ENCODE assay signal across 10 cellular contexts in genomic region chr11:63560506-63561179, GRCh38. TPM values are rescaled to one million over a fixed set of nuclear protein-coding genes. Genes with fewer than 3 reads are reported as not detected.
A peak's percentile ranks its signal among the peaks of the same experiment; 100 is the strongest.
DNase-seq lines count a peak whose midpoint lies in the region; ATAC-seq and TF ChIP-seq lines count a peak whose summit lies in the region.
"Had no signal": no experiment of that assay in that cellular context is flagged by ENCODE, and none has a peak within 500 bp of the region (broad histone marks: within the 10 kb centered on the region; RNA-seq: fewer than 3 reads in every experiment).

No MANE protein-coding gene starts in this region.

- no peaks in the 10 kb centered on the region for H4K20me1 ChIP-seq in Karpas-422 (ENCODE audit: insufficient read depth, low read depth, low read length)

- CTCF ChIA-PET in GM10248 (lab: Yijun Ruan, JAX) = interaction anchor here (1.2 to 1.7 kb wide), 2 partner anchors 13 to 27 kb away, joined by 3 to 4 read pairs; no protein-coding TSS in a partner anchor

- POLR2A ChIA-PET in GM10248 (lab: Yijun Ruan, JAX) = no interaction called here

- H3K9me3 Mint-ChIP-seq in natural killer cell = no peaks in the 10 kb centered on the region
- no peaks in the 10 kb centered on the region for H3K9me3 Mint-ChIP-seq in natural killer cell treated with Interleukin-12 subunit alpha and Interleukin-12 subunit beta and Interleukin-15 and Interleukin-18, amount 100 ng/mL, for 72 hours
- no peaks in the 10 kb centered on the region for H3K9me3 Mint-ChIP-seq in activated T-helper 17 cell treated with anti-CD3 and anti-CD28 coated beads, Interleukin-2, amount 50 U/mL, for 72 hours
- H3K9me3 Mint-ChIP-seq: mesothelial cell of epicardium had no signal

- H3K27me3 Mint-ChIP-seq in natural killer cell (ENCODE audit: low read depth in 2 of 2) = no peaks in the 10 kb centered on the region
- H3K27me3 Mint-ChIP-seq in natural killer cell treated with Interleukin-12 subunit alpha and Interleukin-12 subunit beta and Interleukin-15 and Interleukin-18, amount 100 ng/mL, for 72 hours = no peaks in the 10 kb centered on the region
- no peaks in the 10 kb centered on the region for H3K27me3 Mint-ChIP-seq in activated T-helper 17 cell treated with anti-CD3 and anti-CD28 coated beads, Interleukin-2, amount 50 U/mL, for 72 hours

- H3K9me2 ChIP-seq in Karpas-422 (replicated peaks; ENCODE audit: insufficient read depth, low read length) = no peaks in the 10 kb centered on the region

- H3K36me3 ChIP-seq in left lung = no peaks in the 10 kb centered on the region
- H3K36me3 ChIP-seq in Karpas-422 (ENCODE audit: insufficient read depth, low read length) = no peaks in the 10 kb centered on the region
- no peaks in the 10 kb centered on the region for H3K36me3 ChIP-seq in effector memory CD4-positive, alpha-beta T cell (ENCODE audit: control insufficient read depth, insufficient read depth, low read length)

- no peaks in the 10 kb centered on the region for H3K27me3 ChIP-seq in left lung
- no peaks in the 10 kb centered on the region for H3K27me3 ChIP-seq in Karpas-422 (ENCODE audit: low read length)
- no peaks in the 10 kb centered on the region for H3K27me3 ChIP-seq in effector memory CD4-positive, alpha-beta T cell (replicated peaks; ENCODE audit: control insufficient read depth, insufficient read depth, low read length, poor library complexity, severe bottlenecking)

- intact Hi-C loops in natural killer cell (cut with micrococcal nuclease) = no loop called here
- intact Hi-C loops in left lung (cut with DNase I) = no loop called here

- H3K9me3 ChIP-seq in left lung = no peaks in the 10 kb centered on the region
- H3K9me3 ChIP-seq in Karpas-422 (ENCODE audit: low read length) = no peaks in the 10 kb centered on the region
- no peaks in the 10 kb centered on the region for H3K9me3 ChIP-seq in effector memory CD4-positive, alpha-beta T cell (ENCODE audit: control insufficient read depth, low read length)

- no peak overlapping the region for H2AFZ ChIP-seq in Karpas-422 (ENCODE audit: low read length)

- TF ChIP-seq CTCF in natural killer cell (IDR thresholded peaks at IDR 0.05) (no peak), left lung (IDR thresholded peaks at IDR 0.05) (no peak), GM10248 (IDR thresholded peaks at IDR 0.05; ENCODE audit: control extremely low read depth, extremely low read depth, low read depth, missing control alignments) (no peak)

- H3K4me3 Mint-ChIP-seq in natural killer cell = peak overlapping the region; percentile 36
- H3K4me3 Mint-ChIP-seq in natural killer cell treated with Interleukin-12 subunit alpha and Interleukin-12 subunit beta and Interleukin-15 and Interleukin-18, amount 100 ng/mL, for 72 hours = no peak overlapping the region
- no peak overlapping the region for H3K4me3 Mint-ChIP-seq in activated T-helper 17 cell treated with anti-CD3 and anti-CD28 coated beads, Interleukin-2, amount 50 U/mL, for 72 hours
- H3K4me3 Mint-ChIP-seq: mesothelial cell of epicardium had no signal

- DNase-seq in natural killer cell (no peak), left lung (peak in 1 of 2 donors; percentile 76), GM10248 (ENCODE audit: extremely low spot score) (no peak), Karpas-422 (no peak), CD1c-positive myeloid dendritic cell (ENCODE audit: extremely low spot score) (no peak)
- no peak for DNase-seq in natural killer cell treated with Interleukin-12 subunit alpha and Interleukin-12 subunit beta and Interleukin-15 and Interleukin-18, amount 100 ng/mL, for 72 hours (ENCODE audit: low spot score)
- no peak for DNase-seq in effector memory CD4-positive, alpha-beta T cell
- DNase-seq: NCI-H446 treated with DMSO at 0.1 percent for 48 hours had no signal

- no peak overlapping the region for H3K9ac ChIP-seq in Karpas-422 (ENCODE audit: low read length)

- H3K4me1 ChIP-seq in left lung (peaks cover 5 to 23% of the 10 kb centered on the region in 2 donors), Karpas-422 (ENCODE audit: low read length) (no peaks in the 10 kb centered on the region)
- peaks cover 20% of the 10 kb centered on the region for H3K4me1 ChIP-seq in effector memory CD4-positive, alpha-beta T cell (ENCODE audit: control insufficient read depth, insufficient read depth, low read length, poor library complexity, severe bottlenecking)

- peak; percentile 22 to 54 (median 34) for ATAC-seq in natural killer cell
- no peak for ATAC-seq in natural killer cell treated with Interleukin-12 subunit alpha and Interleukin-12 subunit beta and Interleukin-15 and Interleukin-18, amount 100 ng/mL, for 72 hours
- ATAC-seq in activated T-helper 17 cell treated with anti-CD3 and anti-CD28 coated beads, Interleukin-2, amount 50 U/mL, for 72 hours (replicated peaks) = no peak
- ATAC-seq in left lung = peak; percentile 73

- peaks cover 41% of the 10 kb centered on the region in 2 donors for H3K4me1 Mint-ChIP-seq in natural killer cell
- peaks cover 39 to 43% of the 10 kb centered on the region in 2 donors for H3K4me1 Mint-ChIP-seq in natural killer cell treated with Interleukin-12 subunit alpha and Interleukin-12 subunit beta and Interleukin-15 and Interleukin-18, amount 100 ng/mL, for 72 hours (ENCODE audit: low read depth in 2 of 2)
- peaks cover 14% of the 10 kb centered on the region for H3K4me1 Mint-ChIP-seq in activated T-helper 17 cell treated with anti-CD3 and anti-CD28 coated beads, Interleukin-2, amount 50 U/mL, for 72 hours

- no peaks in the 10 kb centered on the region for H3K36me3 Mint-ChIP-seq in natural killer cell
- H3K36me3 Mint-ChIP-seq in natural killer cell treated with Interleukin-12 subunit alpha and Interleukin-12 subunit beta and Interleukin-15 and Interleukin-18, amount 100 ng/mL, for 72 hours = no peaks in the 10 kb centered on the region
- H3K36me3 Mint-ChIP-seq in activated T-helper 17 cell treated with anti-CD3 and anti-CD28 coated beads, Interleukin-2, amount 50 U/mL, for 72 hours (ENCODE audit: low read depth) = no peaks in the 10 kb centered on the region
- H3K36me3 Mint-ChIP-seq: mesothelial cell of epicardium had no signal

- no peaks in the 10 kb centered on the region for H3K79me2 ChIP-seq in Karpas-422 (ENCODE audit: low read length)

- H3K27ac ChIP-seq in left lung (peak overlapping the region; percentile 70 to 84), Karpas-422 (ENCODE audit: low read length) (no peak overlapping the region)
- no peak overlapping the region for H3K27ac ChIP-seq in effector memory CD4-positive, alpha-beta T cell (ENCODE audit: insufficient read depth, low read length, poor library complexity, severe bottlenecking)

- H3K27ac Mint-ChIP-seq in natural killer cell = peak overlapping the region; percentile 33 to 72
- H3K27ac Mint-ChIP-seq in natural killer cell treated with Interleukin-12 subunit alpha and Interleukin-12 subunit beta and Interleukin-15 and Interleukin-18, amount 100 ng/mL, for 72 hours = peak overlapping the region in 1 of 2 donors; percentile 74
- H3K27ac Mint-ChIP-seq in activated T-helper 17 cell treated with anti-CD3 and anti-CD28 coated beads, Interleukin-2, amount 50 U/mL, for 72 hours = peak overlapping the region; percentile 58
- H3K27ac Mint-ChIP-seq: mesothelial cell of epicardium had no signal

- H3K4me2 ChIP-seq in Karpas-422 (ENCODE audit: low read depth, low read length, poor library complexity, severe bottlenecking) = no peak overlapping the region

- H3K4me3 ChIP-seq in left lung (no peak overlapping the region), Karpas-422 (ENCODE audit: low read length) (no peak overlapping the region)
- no peak overlapping the region for H3K4me3 ChIP-seq in effector memory CD4-positive, alpha-beta T cell (ENCODE audit: insufficient read depth, low read depth, low read length, poor library complexity, severe bottlenecking)

RNA-seq across cellular contexts. Expression of gene PLAAT2, which starts 2.5 kb away (rescaled TPM):
- total RNA-seq in natural killer cell = 1 to 10 TPM; 1.6 to 5.6 (median 4.6) TPM
- total RNA-seq in natural killer cell treated with Interleukin-12 subunit alpha and Interleukin-12 subunit beta and Interleukin-15 and Interleukin-18, amount 100 ng/mL, for 72 hours = 1 to 10 TPM in 1 of 2 donors, not detected in 1; 1.4 TPM
- total RNA-seq in activated T-helper 17 cell treated with anti-CD3 and anti-CD28 coated beads, Interleukin-2, amount 50 U/mL, for 72 hours = not detected
- total RNA-seq in left lung = 1 to 10 TPM; 5.0 to 6.0 TPM
- not detected in 2 replicates for total RNA-seq in Karpas-422 (2014; rRNA removed; shearing (Covaris generic); ENCODE audit: low replicate concordance)
- total RNA-seq: mesothelial cell of epicardium had no signal

RNA-seq across cellular contexts. Expression of gene PLAAT4, which starts 24.0 kb away (rescaled TPM):
- 100 to 1,000 TPM; 204 to 215 (median 210) TPM for total RNA-seq in natural killer cell
- total RNA-seq in natural killer cell treated with Interleukin-12 subunit alpha and Interleukin-12 subunit beta and Interleukin-15 and Interleukin-18, amount 100 ng/mL, for 72 hours = 100 to 1,000 TPM in 1 of 2 donors, 10 to 100 TPM in 1; 42.5 to 193 TPM
- 10 to 100 TPM; 20.7 to 22.1 TPM for total RNA-seq in activated T-helper 17 cell treated with anti-CD3 and anti-CD28 coated beads, Interleukin-2, amount 50 U/mL, for 72 hours
- 100 to 1,000 TPM; 105 to 217 TPM for total RNA-seq in left lung
- not detected in 2 replicates for total RNA-seq in Karpas-422 (2014; rRNA removed; shearing (Covaris generic); ENCODE audit: low replicate concordance)

RNA-seq across cellular contexts. Expression of gene PLAAT3, which starts 53.6 kb away (rescaled TPM):
- 10 to 100 TPM; 32.5 to 34.1 (median 34.1) TPM for total RNA-seq in natural killer cell
- 10 to 100 TPM; 16.8 to 60.0 TPM for total RNA-seq in natural killer cell treated with Interleukin-12 subunit alpha and Interleukin-12 subunit beta and Interleukin-15 and Interleukin-18, amount 100 ng/mL, for 72 hours
- total RNA-seq in activated T-helper 17 cell treated with anti-CD3 and anti-CD28 coated beads, Interleukin-2, amount 50 U/mL, for 72 hours = 1 to 10 TPM; 5.4 to 7.6 TPM
- total RNA-seq in left lung = 10 to 100 TPM; 74.2 to 86.4 TPM
- 0.48 TPM in 1 of 2 replicates, not detected in the other for total RNA-seq in Karpas-422 (2014; rRNA removed; shearing (Covaris generic); ENCODE audit: low replicate concordance)

RNA-seq across cellular contexts. Expression of gene LGALS12, which starts 54.8 kb away (rescaled TPM):
- total RNA-seq in natural killer cell (1 to 10 TPM in 1 of 3 donors, under 1 TPM in 2; 0.23 to 1.8 (median 0.38) TPM), left lung (under 1 TPM; 0.20 to 0.86 TPM)
- total RNA-seq in natural killer cell treated with Interleukin-12 subunit alpha and Interleukin-12 subunit beta and Interleukin-15 and Interleukin-18, amount 100 ng/mL, for 72 hours = under 1 TPM in 1 of 2 donors, not detected in 1; 0.59 TPM
- total RNA-seq in activated T-helper 17 cell treated with anti-CD3 and anti-CD28 coated beads, Interleukin-2, amount 50 U/mL, for 72 hours = not detected
- total RNA-seq in Karpas-422 (2014; rRNA removed; shearing (Covaris generic); ENCODE audit: low replicate concordance) = not detected in 2 replicates

Comparison
In these comparisons a context has a peak if more than half of its experiments do, and no peak if none do; other contexts are left out.
1. ATAC-seq: peak in natural killer cell (3 of 3) and left lung (single experiment); none in natural killer cell treated with Interleukin-12 subunit alpha and Interleukin-12 subunit beta and Interleukin-15 and Interleukin-18, amount 100 ng/mL, for 72 hours (0 of 2) and activated T-helper 17 cell treated with anti-CD3 and anti-CD28 coated beads, Interleukin-2, amount 50 U/mL, for 72 hours (single experiment).
2. H3K27ac ChIP-seq: peak in left lung (2 of 2); none in Karpas-422 (single experiment) and effector memory CD4-positive, alpha-beta T cell (single experiment).
3. RNA of gene PLAAT4, which starts 24.0 kb away (total RNA-seq): 105 to 217 TPM in left lung, 204 to 215 TPM in natural killer cell, 42.5 to 193 TPM in natural killer cell treated with Interleukin-12 subunit alpha and Interleukin-12 subunit beta and Interleukin-15 and Interleukin-18, amount 100 ng/mL, for 72 hours and 20.7 to 22.1 TPM in activated T-helper 17 cell treated with anti-CD3 and anti-CD28 coated beads, Interleukin-2, amount 50 U/mL, for 72 hours; not detected in Karpas-422; every median in the first group is over 10 times any median in the second.